Comparison of ENCODE assay signal across 15 cellular contexts in the genomic region with DNA sequence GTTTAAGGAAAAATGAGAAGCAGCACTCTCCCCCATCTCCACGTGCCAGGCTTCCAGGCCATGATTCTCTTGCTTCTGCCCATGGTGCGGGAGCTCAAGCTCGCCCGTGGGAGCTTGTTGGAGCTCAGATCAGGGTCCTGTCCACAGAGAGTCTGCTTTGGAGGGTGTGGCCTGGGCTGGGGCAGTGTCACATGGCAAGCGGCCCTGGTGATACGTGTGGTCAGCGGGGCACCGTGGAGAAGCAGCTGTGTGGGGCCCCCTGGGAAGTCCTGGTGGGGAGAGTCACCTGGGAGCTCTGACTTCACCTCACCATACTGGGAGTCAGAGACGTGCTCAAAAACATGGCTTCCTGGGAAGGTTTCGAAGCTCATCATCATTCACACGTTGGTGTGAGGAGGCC.
"Had no signal": no experiment of that assay in that cellular context is flagged by ENCODE, and none has a peak within 500 bp of the region (broad histone marks: within the 10 kb centered on the region; RNA-seq: fewer than 3 reads in every experiment).

No MANE protein-coding gene starts in this region.

- H3K36me3 Mint-ChIP-seq: activated naive CD8-positive, alpha-beta T cell treated with anti-CD3 and anti-CD28 coated beads, Interleukin-2, amount 10 ng/mL, durations not matched to agents 7 days and 5 days; naive B cell; stimulated activated naive B cell treated with anti-CD40 and anti-IgM and Interleukin-4, amounts not matched to agents 10 μg/mL and 1 μg/mL and 100 μg/mL, for 72 hours had no signal

- H3K27ac Mint-ChIP-seq: activated naive CD8-positive, alpha-beta T cell treated with anti-CD3 and anti-CD28 coated beads, Interleukin-2, amount 10 ng/mL, durations not matched to agents 7 days and 5 days; naive B cell; stimulated activated naive B cell treated with anti-CD40 and anti-IgM and Interleukin-4, amounts not matched to agents 10 μg/mL and 1 μg/mL and 100 μg/mL, for 72 hours had no signal

- H3K27me3 ChIP-seq: breast epithelium, neutrophil, suprapubic skin had no signal

- H3K27ac ChIP-seq: lower lobe of right lung, neutrophil had no signal

- H3K4me1 ChIP-seq: breast epithelium had no signal

- H3K4me3 ChIP-seq: breast epithelium, lower lobe of right lung, suprapubic skin had no signal

- DNase-seq: activated naive CD8-positive, alpha-beta T cell treated with anti-CD3 and anti-CD28 coated beads, Interleukin-2, amount 10 ng/mL, durations not matched to agents 7 days and 5 days; activated T-cell treated with anti-CD3 and anti-CD28 coated beads, Interleukin-2, amount 50 U/mL, for 4 hours; effector CD4-positive, alpha-beta T cell; foreskin melanocyte; kidney; lower lobe of right lung; midbrain; naive B cell; posterior cingulate gyrus; stimulated activated CD4-positive, alpha-beta T cell treated with anti-CD3 and anti-CD28 coated beads, Interleukin-1b, Interleukin-23, amount 100 ng/mL, for 48 hours; stimulated activated naive B cell treated with anti-CD40 and anti-IgM and Interleukin-4, amounts not matched to agents 10 μg/mL and 1 μg/mL and 100 μg/mL, for 72 hours; T-helper 9 cell had no signal

- ATAC-seq: activated T-cell treated with anti-CD3 and anti-CD28 coated beads, Interleukin-2, amount 50 U/mL, for 4 hours; lower lobe of right lung; stimulated activated naive B cell treated with anti-CD40 and anti-IgM and Interleukin-4, amounts not matched to agents 10 μg/mL and 1 μg/mL and 100 μg/mL, for 72 hours had no signal

- H3K4me3 Mint-ChIP-seq: activated naive CD8-positive, alpha-beta T cell treated with anti-CD3 and anti-CD28 coated beads, Interleukin-2, amount 10 ng/mL, durations not matched to agents 7 days and 5 days; activated T-cell treated with anti-CD3 and anti-CD28 coated beads, Interleukin-2, amount 50 U/mL, for 4 hours; stimulated activated naive B cell treated with anti-CD40 and anti-IgM and Interleukin-4, amounts not matched to agents 10 μg/mL and 1 μg/mL and 100 μg/mL, for 72 hours had no signal

- H3K27me3 Mint-ChIP-seq: naive B cell; stimulated activated naive B cell treated with anti-CD40 and anti-IgM and Interleukin-4, amounts not matched to agents 10 μg/mL and 1 μg/mL and 100 μg/mL, for 72 hours had no signal

- H3K9me3 Mint-ChIP-seq: activated naive CD8-positive, alpha-beta T cell treated with anti-CD3 and anti-CD28 coated beads, Interleukin-2, amount 10 ng/mL, durations not matched to agents 7 days and 5 days; activated T-cell treated with anti-CD3 and anti-CD28 coated beads, Interleukin-2, amount 50 U/mL, for 4 hours; naive B cell; stimulated activated naive B cell treated with anti-CD40 and anti-IgM and Interleukin-4, amounts not matched to agents 10 μg/mL and 1 μg/mL and 100 μg/mL, for 72 hours had no signal

- H3K36me3 ChIP-seq: breast epithelium, lower lobe of right lung, neutrophil, suprapubic skin had no signal

- H3K9me3 ChIP-seq: breast epithelium, lower lobe of right lung, neutrophil, suprapubic skin had no signal

- H3K4me1 Mint-ChIP-seq: activated naive CD8-positive, alpha-beta T cell treated with anti-CD3 and anti-CD28 coated beads, Interleukin-2, amount 10 ng/mL, durations not matched to agents 7 days and 5 days had no signal
